ENCODE assay signal across 8 cellular contexts in the genomic region with DNA sequence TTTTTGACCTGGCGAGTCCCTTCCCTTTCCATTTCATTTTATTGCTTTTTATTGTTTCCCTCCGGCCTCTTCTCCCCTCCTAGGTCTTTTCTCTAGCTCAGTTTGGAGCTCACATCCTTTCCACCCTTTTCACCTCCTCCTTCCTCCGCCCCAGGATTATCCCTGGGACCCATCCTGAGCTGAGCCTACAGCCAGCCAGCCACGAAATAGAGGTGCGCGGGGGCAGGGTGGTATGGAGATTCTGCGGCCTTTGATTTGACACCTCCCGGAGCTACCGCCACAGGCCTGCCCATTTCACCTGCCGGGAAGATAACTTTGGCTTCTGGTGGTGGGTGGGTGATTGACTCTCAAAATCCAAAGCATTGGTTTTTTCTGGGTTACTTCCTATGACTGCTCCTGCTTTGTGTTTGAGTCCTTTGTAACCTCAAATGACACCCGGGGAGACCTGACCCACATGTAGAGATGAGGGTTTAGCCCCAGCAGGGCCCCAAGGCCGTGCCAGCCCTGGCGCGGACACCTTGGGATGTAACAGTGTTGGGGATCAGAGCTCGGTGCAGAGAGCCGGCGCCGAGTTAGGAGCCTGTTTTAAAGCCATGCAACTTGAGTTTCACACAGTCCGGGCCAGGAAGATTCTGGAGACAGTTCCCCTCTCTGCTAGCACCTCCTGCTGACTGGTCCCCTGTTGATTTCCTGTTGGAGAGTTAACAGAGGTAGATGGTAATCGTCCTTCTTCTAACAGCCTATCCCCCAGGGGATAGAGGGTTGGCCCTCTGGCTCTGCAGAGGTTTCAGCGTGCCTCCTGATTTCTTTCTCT. TPM values are rescaled to one million over a fixed set of nuclear protein-coding genes. Genes with fewer than 3 reads are reported as not detected.
A peak's percentile ranks its signal among the peaks of the same experiment; 100 is the strongest.
DNase-seq lines count a peak whose midpoint lies in the region; ATAC-seq and TF ChIP-seq lines count a peak whose summit lies in the region.

No MANE protein-coding gene starts in this region.

- peak; percentile 72 for DNase-seq in AG10803 (ENCODE audit: low read depth)
- DNase-seq in NAMALWA (ENCODE audit: low spot score), result peak; percentile 62
- peak; percentile 24 for DNase-seq in activated T-helper 1 cell treated with Interleukin-2 at 50 U/mL for 16 hours (ENCODE audit: low read depth)
- DNase-seq in fibroblast of villous mesenchyme (ENCODE audit: low read depth), result peak; percentile 65

- no peaks in the 10 kb centered on the region for H3K9me3 ChIP-seq in parathyroid adenoma (ENCODE audit: control insufficient read depth, low read length)

- H3K4me3 ChIP-seq in AG10803 (ENCODE audit: low read length) (peak overlapping the region; percentile 72), fibroblast of villous mesenchyme (ENCODE audit: low read depth, low read length) (peak overlapping the region; percentile 66), parathyroid adenoma (ENCODE audit: low read depth, low read length) (peak overlapping the region; percentile 35)

- no peak overlapping the region for H3K4me2 ChIP-seq in parathyroid adenoma (ENCODE audit: low read length)

- peak; percentile 62 for TF ChIP-seq CTCF in AG10803 (conservative IDR thresholded peaks at IDR 0.05; ENCODE audit: low read length)
- TF ChIP-seq CTCF in fibroblast of villous mesenchyme (IDR thresholded peaks at IDR 0.05; ENCODE audit: insufficient read depth, low read depth, low read length), result peak; percentile 27
- TF ChIP-seq CTCF in parathyroid adenoma (IDR thresholded peaks at IDR 0.05), result no peak

- no peaks in the 10 kb centered on the region for H3K4me1 ChIP-seq in parathyroid adenoma

- peak; percentile 22 for ATAC-seq in GM19043 (IDR thresholded peaks at IDR 0.05; ENCODE audit: low read depth, unreplicated experiment)
- ATAC-seq in HG02981 (IDR thresholded peaks at IDR 0.05; ENCODE audit: unreplicated experiment), result no peak
- ATAC-seq in HG02623 (IDR thresholded peaks at IDR 0.05; ENCODE audit: unreplicated experiment), result no peak

- H2AFZ ChIP-seq in parathyroid adenoma, result no peak overlapping the region

- H3K9ac ChIP-seq in parathyroid adenoma, result no peak overlapping the region

- peaks cover 4% of the 10 kb centered on the region for H3K27me3 ChIP-seq in parathyroid adenoma (ENCODE audit: control insufficient read depth, insufficient read depth, low read length)

- no peaks in the 10 kb centered on the region for H3K36me3 ChIP-seq in parathyroid adenoma (ENCODE audit: control insufficient read depth, insufficient read depth, low read length)

- H3K27ac ChIP-seq in parathyroid adenoma, result peak overlapping the region; percentile 53

- no peaks in the 10 kb centered on the region for H3K79me2 ChIP-seq in parathyroid adenoma

RNA-seq across cellular contexts. Expression of a gene that starts 1.5 kb away (rescaled TPM):
- total RNA-seq in fibroblast of villous mesenchyme, result 10.0 and 42.3 TPM in 2 replicates
